Comparison of ENCODE assay signal across 9 cellular contexts in the genomic region with DNA sequence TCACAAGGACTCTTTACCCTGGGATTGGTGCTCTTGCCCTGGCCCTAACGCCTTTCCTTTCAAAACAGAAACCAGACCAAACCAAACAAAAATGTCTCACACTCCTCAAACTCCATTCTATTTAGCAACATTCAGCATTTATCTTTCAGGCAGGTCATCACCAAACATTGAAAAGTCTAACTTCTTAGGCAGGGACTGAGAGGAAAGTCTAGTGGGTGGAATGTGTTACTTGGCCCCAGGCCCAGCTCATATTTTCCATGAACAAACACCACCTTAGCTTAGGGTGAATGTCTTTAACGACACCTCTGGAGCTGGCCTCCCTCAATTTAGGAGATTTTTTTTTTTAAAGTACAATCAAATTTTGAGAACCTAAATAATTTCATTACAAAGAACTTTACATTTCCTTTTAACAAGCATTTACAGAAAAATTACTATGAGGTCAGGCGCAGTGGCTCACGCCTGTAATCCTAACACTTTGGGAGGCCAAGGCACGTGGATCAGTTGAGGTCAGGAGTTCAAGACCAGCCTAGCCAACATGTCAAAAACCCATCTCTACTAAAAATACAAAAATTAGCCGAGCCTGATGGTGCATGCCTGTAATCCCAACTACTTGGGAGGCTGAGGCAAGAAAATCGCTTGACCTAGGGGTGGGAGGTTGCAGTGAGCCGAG. TPM values are rescaled to one million over a fixed set of nuclear protein-coding genes. Genes with fewer than 3 reads are reported as not detected.
DNase-seq lines count a peak whose midpoint lies in the region; ATAC-seq, FAIRE-seq and TF ChIP-seq lines count a peak whose summit lies in the region.
"Had no signal": no experiment of that assay in that cellular context is flagged by ENCODE, and none has a peak within 500 bp of the region (broad histone marks: within the 10 kb centered on the region; RNA-seq: fewer than 3 reads in every experiment).

No MANE protein-coding gene starts in this region.

- H3K27me3 ChIP-seq in right lobe of liver (no peaks in the 10 kb centered on the region), aorta (ENCODE audit: control insufficient read depth in 1 of 2, insufficient read depth in 2 of 2, low read length in 1 of 2) (no peaks in the 10 kb centered on the region)
- H3K27me3 ChIP-seq: sigmoid colon had no signal

- 37% methylated on average over 8 of the region's 8 CpGs for WGBS in right lobe of liver (ENCODE audit: insufficient coverage, low coverage, low lambda C conversion rate, missing lambda C conversion rate)
- WGBS in aorta, 2 donors: 54 to 55% methylated on average over 8 of the region's 8 CpGs

- peak in 2 of 4 donors; percentile 9 to 35 for TF ChIP-seq CTCF in right lobe of liver (IDR thresholded peaks at IDR 0.05)

- H3K4me1 ChIP-seq in right lobe of liver (peaks cover 0 to 30% (median 13%) of the 10 kb centered on the region in 4 donors), aorta (ENCODE audit: control insufficient read depth in 1 of 2, insufficient read depth in 2 of 2, low read length in 2 of 2) (peaks cover 0 to 2% of the 10 kb centered on the region in 2 donors)

- H3K4me3 ChIP-seq in right lobe of liver (peak overlapping the region in 2 of 3 donors; percentile 22 to 26), aorta (ENCODE audit: low read length in 2 of 2) (no peak overlapping the region)
- H3K4me3 ChIP-seq: sigmoid colon had no signal

- intact Hi-C loops in right lobe of liver (cut with DNase I): no loop called here
- intact Hi-C loops in aorta (cut with DNase I): no loop called here

- H3K9me3 ChIP-seq in right lobe of liver: no peaks in the 10 kb centered on the region
- H3K9me3 ChIP-seq in aorta (ENCODE audit: control insufficient read depth, low read length): no peaks in the 10 kb centered on the region
- H3K9me3 ChIP-seq: sigmoid colon had no signal

- peak; percentile 64 for DNase-seq in stimulated activated CD4-positive, alpha-beta T cell treated with anti-CD3 and anti-CD28 coated beads, Interleukin-15, amount 100 ng/mL, for 24 hours
- DNase-seq in stimulated activated CD4-positive, alpha-beta T cell treated with anti-CD3 and anti-CD28 coated beads, Interleukin-12 subunit alpha, Interleukin-12 subunit beta, amount 100 ng/mL, for 4 hours: no peak
- DNase-seq in amniotic epithelial cell (ENCODE audit: low read depth) (peak; percentile 73), right lobe of liver (peak; percentile 68 to 90 (median 76)), urothelium cell line (ENCODE audit: low spot score) (peak; percentile 62), frontal cortex (ENCODE audit: low spot score in 2 of 2) (no peak), aorta (no peak)
- DNase-seq: sigmoid colon had no signal

- no peak for FAIRE-seq in urothelium cell line (lab: Jason Lieb, UNC)
- no peak for FAIRE-seq in frontal cortex (lab: Jason Lieb, UNC)

- peak; percentile 89 to 94 (median 92) for ATAC-seq in right lobe of liver
- ATAC-seq in aorta (ENCODE audit: low FRiP score): no peak
- no peak for ATAC-seq in HG02642 (IDR thresholded peaks at IDR 0.05; ENCODE audit: poor library complexity, unreplicated experiment)

- H3K27ac ChIP-seq in right lobe of liver (peak overlapping the region in 2 of 3 donors; percentile 70 to 87), aorta (ENCODE audit: low read depth in 1 of 2, low read length in 2 of 2) (peak overlapping the region in 1 of 2 donors; percentile 42)

- TF ChIP-seq POLR2A in right lobe of liver (IDR thresholded peaks at IDR 0.05): no peak

- H3K36me3 ChIP-seq in right lobe of liver (no peaks in the 10 kb centered on the region), aorta (ENCODE audit: control insufficient read depth in 1 of 2, insufficient read depth in 2 of 2, low read length in 1 of 2) (no peaks in the 10 kb centered on the region)
- H3K36me3 ChIP-seq: sigmoid colon had no signal

RNA-seq across cellular contexts. Expression of gene N4BP2, which starts 10.2 kb away (rescaled TPM):
- total RNA-seq in right lobe of liver (1 to 10 TPM; 4.2 to 8.0 (median 6.3) TPM), frontal cortex (77.5 TPM), aorta (1 to 10 TPM; 7.0 to 7.2 TPM)
- 1 to 10 TPM; 1.8 to 2.2 TPM for polyA plus RNA-seq in aorta

Comparison
In these comparisons a context has a peak if more than half of its experiments do, and no peak if none do; other contexts are left out.
1. DNase-seq: peak in stimulated activated CD4-positive, alpha-beta T cell treated with anti-CD3 and anti-CD28 coated beads, Interleukin-15, amount 100 ng/mL, for 24 hours (single experiment), amniotic epithelial cell (single experiment), right lobe of liver (3 of 3) and urothelium cell line (single experiment); none in stimulated activated CD4-positive, alpha-beta T cell treated with anti-CD3 and anti-CD28 coated beads, Interleukin-12 subunit alpha, Interleukin-12 subunit beta, amount 100 ng/mL, for 4 hours (single experiment), frontal cortex (0 of 2) and aorta (0 of 2).
2. ATAC-seq: peak in right lobe of liver (4 of 4); none in aorta (single experiment) and HG02642 (single experiment).
3. H3K4me3 ChIP-seq: peak in right lobe of liver (2 of 3); none in aorta (0 of 2).